In genomic region chr6:80988892-80989291, GRCh38 we compare ENCODE assay signal across 21 cellular contexts.
"Had no signal": no experiment of that assay in that cellular context is flagged by ENCODE, and none has a peak within 500 bp of the region (broad histone marks: within the 10 kb centered on the region; RNA-seq: fewer than 3 reads in every experiment).

No MANE protein-coding gene starts in this region.

- H3K4me1 ChIP-seq: adrenal gland, heart right ventricle, lower lobe of right lung, prostate gland, upper lobe of left lung had no signal

- ATAC-seq: activated naive CD4-positive, alpha-beta T cell treated with anti-CD3 and anti-CD28 coated beads, Interleukin-2, amount 50 U/mL, for 72 hours; heart right ventricle; left colon; lower lobe of right lung; naive thymus-derived CD8-positive, alpha-beta T cell; right cardiac atrium; stimulated activated naive CD8-positive, alpha-beta T cell treated with anti-CD3 and anti-CD28 coated beads, Interleukin-15, Interleukin-2, amounts not matched to agents 100 U/mL and 50 U/mL, for 24 hours had no signal

- H3K4me2 ChIP-seq: neural progenitor cell had no signal

- H3K4me3 ChIP-seq: adrenal gland, heart right ventricle, lower lobe of right lung, neural progenitor cell, prostate gland, upper lobe of left lung had no signal

- H3K27me3 ChIP-seq: adrenal gland, heart right ventricle, neural progenitor cell, upper lobe of left lung had no signal

- H3K9me3 ChIP-seq: adrenal gland, prostate gland had no signal

- H3K36me3 ChIP-seq: adrenal gland, heart right ventricle, lower lobe of right lung, neural progenitor cell, prostate gland, upper lobe of left lung had no signal

- DNase-seq: activated CD4-positive, alpha-beta T cell treated with anti-CD3 and anti-CD28 coated beads for 1 hour; activated gamma-delta T cell treated with Interleukin-2 at 50 U/mL for 16 hours; activated T-cell treated with anti-CD3 and anti-CD28 coated beads, Interleukin-2, amount 50 U/mL, for 1 hour; adrenal gland; central memory CD4-positive, alpha-beta T cell; dermis blood vessel endothelial cell; effector memory CD4-positive, alpha-beta T cell; heart right ventricle; left colon; lower lobe of right lung; naive thymus-derived CD8-positive, alpha-beta T cell; right cardiac atrium; stimulated activated CD4-positive, alpha-beta T cell treated with anti-CD3 and anti-CD28 coated beads, Interleukin-4, amount 100 ng/mL, for 24 hours; stimulated activated naive CD8-positive, alpha-beta T cell treated with anti-CD3 and anti-CD28 coated beads, Interleukin-15, Interleukin-2, amounts not matched to agents 100 U/mL and 50 U/mL, for 24 hours; T-helper 9 cell; upper lobe of left lung had no signal

- H3K27ac ChIP-seq: adrenal gland, heart right ventricle, lower lobe of right lung, neural progenitor cell, prostate gland, upper lobe of left lung had no signal

- H3K9ac ChIP-seq: neural progenitor cell had no signal

- H2AFZ ChIP-seq: neural progenitor cell had no signal

- FAIRE-seq: astrocyte, keratinocyte had no signal
